2 cellular contexts compared by ENCODE assay signal in the genomic region with DNA sequence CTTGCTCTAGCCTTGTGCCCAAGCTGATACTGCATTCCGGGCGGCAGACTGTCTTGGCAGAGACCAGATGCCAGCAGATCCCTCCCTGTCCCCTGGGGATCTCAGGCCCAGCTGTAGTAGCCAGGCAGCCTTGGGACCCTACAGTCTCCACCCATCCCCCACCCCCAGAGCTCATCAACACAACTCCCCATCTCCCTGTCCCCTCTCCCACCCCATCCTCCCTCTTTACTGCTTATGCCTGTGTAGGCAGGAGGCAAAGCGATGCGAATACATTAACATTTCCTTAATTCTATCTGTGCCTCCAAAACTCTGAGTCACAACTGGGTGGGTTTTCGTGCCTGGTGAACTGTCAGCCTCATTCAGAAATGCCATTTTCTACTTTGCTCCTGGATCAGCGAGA.
TF ChIP-seq lines count a peak whose summit lies in the region.

No MANE protein-coding gene starts in this region.

TF ChIP-seq in GM23338, 12 proteins besides CTCF, POLR2A, EP300 and RAD21 (continued from another document):
- TF ChIP-seq, protein P1, sequence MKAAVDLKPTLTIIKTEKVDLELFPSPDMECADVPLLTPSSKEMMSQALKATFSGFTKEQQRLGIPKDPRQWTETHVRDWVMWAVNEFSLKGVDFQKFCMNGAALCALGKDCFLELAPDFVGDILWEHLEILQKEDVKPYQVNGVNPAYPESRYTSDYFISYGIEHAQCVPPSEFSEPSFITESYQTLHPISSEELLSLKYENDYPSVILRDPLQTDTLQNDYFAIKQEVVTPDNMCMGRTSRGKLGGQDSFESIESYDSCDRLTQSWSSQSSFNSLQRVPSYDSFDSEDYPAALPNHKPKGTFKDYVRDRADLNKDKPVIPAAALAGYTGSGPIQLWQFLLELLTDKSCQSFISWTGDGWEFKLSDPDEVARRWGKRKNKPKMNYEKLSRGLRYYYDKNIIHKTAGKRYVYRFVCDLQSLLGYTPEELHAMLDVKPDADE (IDR thresholded peaks at IDR 0.05): no peak

TF ChIP-seq in WTC11, 78 proteins besides CTCF, POLR2A, EP300 and RAD21 (continued from another document):
- TF ChIP-seq, protein P2, sequence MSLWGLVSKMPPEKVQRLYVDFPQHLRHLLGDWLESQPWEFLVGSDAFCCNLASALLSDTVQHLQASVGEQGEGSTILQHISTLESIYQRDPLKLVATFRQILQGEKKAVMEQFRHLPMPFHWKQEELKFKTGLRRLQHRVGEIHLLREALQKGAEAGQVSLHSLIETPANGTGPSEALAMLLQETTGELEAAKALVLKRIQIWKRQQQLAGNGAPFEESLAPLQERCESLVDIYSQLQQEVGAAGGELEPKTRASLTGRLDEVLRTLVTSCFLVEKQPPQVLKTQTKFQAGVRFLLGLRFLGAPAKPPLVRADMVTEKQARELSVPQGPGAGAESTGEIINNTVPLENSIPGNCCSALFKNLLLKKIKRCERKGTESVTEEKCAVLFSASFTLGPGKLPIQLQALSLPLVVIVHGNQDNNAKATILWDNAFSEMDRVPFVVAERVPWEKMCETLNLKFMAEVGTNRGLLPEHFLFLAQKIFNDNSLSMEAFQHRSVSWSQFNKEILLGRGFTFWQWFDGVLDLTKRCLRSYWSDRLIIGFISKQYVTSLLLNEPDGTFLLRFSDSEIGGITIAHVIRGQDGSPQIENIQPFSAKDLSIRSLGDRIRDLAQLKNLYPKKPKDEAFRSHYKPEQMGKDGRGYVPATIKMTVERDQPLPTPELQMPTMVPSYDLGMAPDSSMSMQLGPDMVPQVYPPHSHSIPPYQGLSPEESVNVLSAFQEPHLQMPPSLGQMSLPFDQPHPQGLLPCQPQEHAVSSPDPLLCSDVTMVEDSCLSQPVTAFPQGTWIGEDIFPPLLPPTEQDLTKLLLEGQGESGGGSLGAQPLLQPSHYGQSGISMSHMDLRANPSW (CRISPR knock-in tag; conservative IDR thresholded peaks at IDR 0.05; ENCODE audit: low read depth): no peak
